ENCODE assay signal across 8 cellular contexts in genomic region chr1:36161656-36162531, GRCh38. TPM values are rescaled to one million over a fixed set of nuclear protein-coding genes. Genes with fewer than 3 reads are reported as not detected.
DNase-seq lines count a peak whose midpoint lies in the region; ATAC-seq and TF ChIP-seq lines count a peak whose summit lies in the region.

No MANE protein-coding gene starts in this region.

- H3K4me1 Mint-ChIP-seq in activated CD4-positive, alpha-beta T cell treated with anti-CD3 and anti-CD28 coated beads for 36 hours, result peaks cover 69% of the 10 kb centered on the region

- peak; percentile 40 for ATAC-seq in activated CD4-positive, alpha-beta T cell treated with anti-CD3 and anti-CD28 coated beads for 36 hours
- ATAC-seq in GM21447 (IDR thresholded peaks at IDR 0.05; ENCODE audit: unreplicated experiment), result no peak

- peaks cover 50% of the 10 kb centered on the region for H3K36me3 Mint-ChIP-seq in activated CD4-positive, alpha-beta T cell treated with anti-CD3 and anti-CD28 coated beads for 36 hours (ENCODE audit: low read depth)

- intact Hi-C loops in activated CD4-positive, alpha-beta T cell treated with anti-CD3 and anti-CD28 coated beads for 36 hours (cut with DNase I, micrococcal nuclease), result loop anchor here in 1 of 2 experiments (1.0 kb wide), 2 partner anchors 62 to 231 kb away; partner anchors contain the start of genes AGO3 and THRAP3

- peak overlapping the region; percentile 76 for H3K4me3 Mint-ChIP-seq in activated CD4-positive, alpha-beta T cell treated with anti-CD3 and anti-CD28 coated beads for 36 hours

- H3K4me3 ChIP-seq in astrocyte of the spinal cord (ENCODE audit: low read depth, low read length), result peak overlapping the region; percentile 48
- peak overlapping the region; percentile 46 for H3K4me3 ChIP-seq in kidney epithelial cell (ENCODE audit: low read depth, low read length)

- no peaks in the 10 kb centered on the region for H3K27me3 ChIP-seq in kidney epithelial cell (ENCODE audit: control insufficient read depth, insufficient read depth, low read length)

- POLR2A ChIA-PET in activated CD4-positive, alpha-beta T cell treated with anti-CD3 and anti-CD28 coated beads for 36 hours (lab: Charles Lee), result interaction anchor here (0.8 to 2.3 kb wide), 5 partner anchors 12 to 1315 kb away, joined by 3 to 14 read pairs (median 5); partner anchors contain the start of genes THRAP3 and TRAPPC3

- DNase-seq in activated CD4-positive, alpha-beta T cell treated with anti-CD3 and anti-CD28 coated beads for 36 hours, result peak; percentile 71
- DNase-seq in activated CD4-positive, alpha-beta T cell treated with anti-CD3 and anti-CD28 coated beads for 1 hour, result no peak
- DNase-seq in SKM-1 (lab: John Stamatoyannopoulos, UW; ENCODE audit: unreplicated experiment), result peak; percentile 54
- no peak for DNase-seq in astrocyte of the spinal cord (ENCODE audit: low read depth, low spot score)
- DNase-seq in kidney epithelial cell (ENCODE audit: low read depth), result peak; percentile 64
- peak; percentile 25 for DNase-seq in stimulated activated CD8-positive, alpha-beta memory T cell treated with anti-CD3 and anti-CD28 coated beads, Interleukin-4, amount 100 ng/mL, for 24 hours (ENCODE audit: low read depth)
- no peak for DNase-seq in RKO (ENCODE audit: low spot score)

- in situ Hi-C loops in astrocyte of the spinal cord (cut with HindIII; ENCODE audit: low sequenced_read_pairs), result no loop called here

- no peaks in the 10 kb centered on the region for H3K27me3 Mint-ChIP-seq in activated CD4-positive, alpha-beta T cell treated with anti-CD3 and anti-CD28 coated beads for 36 hours

- TF ChIP-seq CTCF in astrocyte of the spinal cord (IDR thresholded peaks at IDR 0.05; ENCODE audit: low read depth, low read length) (no peak), kidney epithelial cell (IDR thresholded peaks at IDR 0.05; ENCODE audit: insufficient read depth, low read length, poor library complexity, severe bottlenecking) (no peak)

- CTCF ChIA-PET in activated CD4-positive, alpha-beta T cell treated with anti-CD3 and anti-CD28 coated beads for 36 hours (lab: Charles Lee), result interaction anchor here (0.7 to 5.8 kb wide), 11 partner anchors 9 to 207 kb away, joined by 3 to 65 read pairs (median 4); partner anchors contain the start of gene TRAPPC3

- H3K36me3 ChIP-seq in kidney epithelial cell (ENCODE audit: control insufficient read depth, insufficient read depth, low read length), result peaks cover 2% of the 10 kb centered on the region

- no peaks in the 10 kb centered on the region for H3K9me3 Mint-ChIP-seq in activated CD4-positive, alpha-beta T cell treated with anti-CD3 and anti-CD28 coated beads for 36 hours (ENCODE audit: low read depth)

- peak overlapping the region; percentile 94 for H3K27ac Mint-ChIP-seq in activated CD4-positive, alpha-beta T cell treated with anti-CD3 and anti-CD28 coated beads for 36 hours

RNA-seq across cellular contexts. Expression of gene MAP7D1, which starts 5.9 kb away (rescaled TPM):
- total RNA-seq in activated CD4-positive, alpha-beta T cell treated with anti-CD3 and anti-CD28 coated beads for 36 hours, result 100 to 1,000 TPM; 122 to 133 TPM
- total RNA-seq in kidney epithelial cell, result 183 and 236 TPM in 2 replicates

RNA-seq across cellular contexts. Expression of gene TRAPPC3, which starts 12.6 kb away (rescaled TPM):
- 10 to 100 TPM; 43.8 to 53.8 TPM for total RNA-seq in activated CD4-positive, alpha-beta T cell treated with anti-CD3 and anti-CD28 coated beads for 36 hours
- 105 TPM in 2 replicates for total RNA-seq in kidney epithelial cell

RNA-seq across cellular contexts. Expression of gene COL8A2, which starts 36.9 kb away (rescaled TPM):
- under 1 TPM; 0.05 TPM for total RNA-seq in activated CD4-positive, alpha-beta T cell treated with anti-CD3 and anti-CD28 coated beads for 36 hours
- total RNA-seq in kidney epithelial cell, result 1.2 TPM in 2 replicates

Comparison
In these comparisons a context has a peak if more than half of its experiments do, and no peak if none do; other contexts are left out.
1. DNase-seq: peak in activated CD4-positive, alpha-beta T cell treated with anti-CD3 and anti-CD28 coated beads for 36 hours (single experiment), SKM-1 (single experiment), kidney epithelial cell (single experiment) and stimulated activated CD8-positive, alpha-beta memory T cell treated with anti-CD3 and anti-CD28 coated beads, Interleukin-4, amount 100 ng/mL, for 24 hours (single experiment); none in activated CD4-positive, alpha-beta T cell treated with anti-CD3 and anti-CD28 coated beads for 1 hour (single experiment), astrocyte of the spinal cord (single experiment) and RKO (single experiment).